ENCODE assay signal across 1 cellular context in the genomic region with DNA sequence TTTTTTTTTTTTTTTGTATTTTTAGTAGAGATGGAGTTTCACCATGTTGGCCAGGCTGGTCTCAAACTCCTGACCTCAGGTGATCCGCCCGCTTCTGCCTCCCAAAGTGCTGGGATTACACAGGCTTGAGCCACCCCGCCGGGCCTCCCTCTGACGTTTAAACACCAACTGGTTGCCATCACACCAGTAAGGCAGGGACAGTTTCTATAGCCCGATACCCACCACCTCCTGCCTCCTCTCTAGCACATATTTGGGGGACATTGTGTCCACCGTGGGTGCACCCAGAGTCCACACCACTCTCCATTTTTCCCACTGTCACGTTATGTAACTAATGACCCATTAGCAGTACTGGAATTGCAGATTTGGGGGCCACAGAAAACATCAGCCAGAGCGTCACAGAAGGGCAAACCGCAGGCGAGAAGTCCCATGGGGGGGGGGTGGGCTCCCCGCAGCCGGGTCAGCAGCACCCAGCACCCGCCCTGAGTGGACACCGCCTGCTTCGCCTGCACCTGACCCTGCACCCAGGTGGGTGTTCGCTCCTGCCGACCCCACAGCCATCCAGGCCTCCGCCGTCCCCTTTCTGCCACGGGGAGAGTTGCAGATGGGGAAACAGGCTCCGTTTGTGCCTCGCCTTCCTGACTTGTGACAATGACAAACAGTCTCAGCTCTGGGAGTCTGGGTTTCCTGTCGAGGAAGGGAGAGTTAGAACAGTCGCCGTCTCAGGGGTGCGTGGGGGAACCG.
TF ChIP-seq lines count a peak whose summit lies in the region.

No MANE protein-coding gene starts in this region.

TF ChIP-seq in H1, 55 proteins besides CTCF, POLR2A, EP300 and RAD21:
- TF ChIP-seq HDAC2 (IDR thresholded peaks at IDR 0.05; ENCODE audit: borderline replicate concordance in 1 of 2, low read depth in 2 of 2, low read length in 2 of 2): no peak
- TF ChIP-seq CBX8 (IDR thresholded peaks at IDR 0.05; ENCODE audit: borderline replicate concordance, low read depth, low read length): peak; percentile 19; the same call in 1 of the 2 replicates
TF ChIP-seq in H1: peak in this region for 1.
